ENCODE assay signal across 9 cellular contexts in the genomic region with DNA sequence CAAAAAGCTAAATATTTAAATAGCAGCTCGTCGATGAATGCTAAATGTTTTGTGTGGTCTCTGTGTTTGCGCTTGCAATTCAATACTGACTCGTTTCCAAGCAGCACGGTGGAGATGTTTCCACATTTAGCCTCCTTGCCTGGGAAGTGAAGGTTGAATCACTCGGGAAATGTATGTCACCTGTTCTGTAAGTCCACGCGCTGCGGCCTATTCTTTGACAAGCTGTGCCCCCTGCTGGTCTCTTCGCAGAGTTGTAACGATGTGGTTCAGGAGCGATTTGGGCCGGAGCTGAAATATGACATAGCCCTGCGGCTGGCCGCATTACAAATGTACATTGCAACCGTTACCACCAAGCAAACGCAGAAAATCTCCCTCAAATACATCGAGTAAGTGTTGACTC.
DNase-seq lines count a peak whose midpoint lies in the region; ATAC-seq and TF ChIP-seq lines count a peak whose summit lies in the region.
"Had no signal": no experiment of that assay in that cellular context is flagged by ENCODE, and none has a peak within 500 bp of the region (broad histone marks: within the 10 kb centered on the region; RNA-seq: fewer than 3 reads in every experiment).

No MANE protein-coding gene starts in this region.

- TF ChIP-seq CTCF in retinal pigment epithelial cell (conservative IDR thresholded peaks at IDR 0.05; ENCODE audit: low read depth, low read length) (peak; percentile 64), lower leg skin (IDR thresholded peaks at IDR 0.05) (no peak)

- DNase-seq in SIG-M5 treated with dmso at 0.1 percent for 504 hours (lab: John Stamatoyannopoulos, UW; ENCODE audit: unreplicated experiment) (peak; percentile 54), SIG-M5 (lab: John Stamatoyannopoulos, UW) (no peak), NCI-H526 treated with DMSO at 0.1 percent for 48 hours (lab: John Stamatoyannopoulos, UW) (peak; percentile 51), left cardiac atrium (peak; percentile 25), retinal pigment epithelial cell (ENCODE audit: low read depth) (no peak), lower leg skin (ENCODE audit: low spot score in 2 of 2) (no peak)
- peak; percentile 44 to 53 for DNase-seq in activated T-cell treated with anti-CD3 and anti-CD28 coated beads, Interleukin-2, amount 50 U/mL, for 48 hours

- ATAC-seq in HG03521 (IDR thresholded peaks at IDR 0.05; ENCODE audit: unreplicated experiment) (peak; percentile 50), left cardiac atrium (peak in 1 of 2 donors; percentile 52)

- WGBS in lower leg skin, 2 donors = 17 to 32% methylated on average over 18 of the region's 18 CpGs

- intact Hi-C loops in left cardiac atrium (cut with DNase I) (loop anchor here in 1 of 2 donors (5.0 kb wide), 1 partner anchor 619 kb away; no protein-coding TSS in a partner anchor), lower leg skin (cut with DNase I; ENCODE audit: low total_unique reads) (no loop called here)

- H3K4me3 ChIP-seq in retinal pigment epithelial cell (ENCODE audit: low read length) = no peak overlapping the region
- H3K4me3 ChIP-seq in lower leg skin (ENCODE audit: low read depth, poor library complexity, severe bottlenecking) = no peak overlapping the region
- H3K4me3 ChIP-seq: BLaER1 had no signal

- no peak for TF ChIP-seq POLR2A in lower leg skin (IDR thresholded peaks at IDR 0.05)

Comparison
In these comparisons a context has a peak if more than half of its experiments do, and no peak if none do; other contexts are left out.
1. DNase-seq: peak in SIG-M5 treated with dmso at 0.1 percent for 504 hours (single experiment), NCI-H526 treated with DMSO at 0.1 percent for 48 hours (single experiment), activated T-cell treated with anti-CD3 and anti-CD28 coated beads, Interleukin-2, amount 50 U/mL, for 48 hours (2 of 2) and left cardiac atrium (single experiment); none in SIG-M5 (single experiment), retinal pigment epithelial cell (single experiment) and lower leg skin (0 of 2).